8 cellular contexts compared by ENCODE assay signal in genomic region chr19:48513289-48514122, GRCh38. TPM values are rescaled to one million over a fixed set of nuclear protein-coding genes. Genes with fewer than 3 reads are reported as not detected.
DNase-seq lines count a peak whose midpoint lies in the region; ATAC-seq and TF ChIP-seq lines count a peak whose summit lies in the region.

No MANE protein-coding gene starts in this region.

- no peak for TF ChIP-seq CTCF in GM13976 (IDR thresholded peaks at IDR 0.05; ENCODE audit: borderline replicate concordance, control extremely low read depth, extremely low read depth, insufficient read depth, missing control alignments)
- no peak for TF ChIP-seq CTCF in Loucy (conservative IDR thresholded peaks at IDR 0.05; ENCODE audit: low read length)
- TF ChIP-seq CTCF in osteoblast (IDR thresholded peaks at IDR 0.05; ENCODE audit: extremely low read depth, low read depth, low read length) = no peak
- TF ChIP-seq CTCF in upper lobe of right lung (IDR thresholded peaks at IDR 0.05) = no peak

- H3K79me2 ChIP-seq in Loucy (ENCODE audit: insufficient read depth, low read length) (no peaks in the 10 kb centered on the region), osteoblast (ENCODE audit: insufficient read depth, low read length) (no peaks in the 10 kb centered on the region)

- H3K27ac ChIP-seq in SJCRH30 (no peak overlapping the region), osteoblast (ENCODE audit: low read depth, low read length) (no peak overlapping the region), upper lobe of right lung (no peak overlapping the region)

- H3K36me3 Mint-ChIP-seq in activated naive CD4-positive, alpha-beta T cell treated with anti-CD3 and anti-CD28 coated beads, Interleukin-2, amount 10 ng/mL, durations not matched to agents 7 days and 5 days = no peaks in the 10 kb centered on the region

- H3K4me2 ChIP-seq in Loucy (ENCODE audit: low read depth, low read length, poor library complexity, severe bottlenecking) (peak overlapping the region; percentile 72), osteoblast (ENCODE audit: insufficient read depth, low read length) (peak overlapping the region; percentile 80)

- H3K9me2 ChIP-seq in Loucy (replicated peaks; ENCODE audit: low read depth, low read length) = no peaks in the 10 kb centered on the region

- peak overlapping the region; percentile 76 for H3K27ac Mint-ChIP-seq in activated naive CD4-positive, alpha-beta T cell treated with anti-CD3 and anti-CD28 coated beads, Interleukin-2, amount 10 ng/mL, durations not matched to agents 7 days and 5 days

- CTCF ChIA-PET in activated naive CD4-positive, alpha-beta T cell treated with anti-CD3 and anti-CD28 coated beads, Interleukin-2, amount 10 ng/mL, durations not matched to agents 7 days and 5 days (lab: Charles Lee) = interaction anchor here (0.6 to 1.6 kb wide), 5 partner anchors 20 to 199 kb away, joined by 3 to 7 read pairs (median 4); no protein-coding TSS in a partner anchor

- peak; percentile 88 for DNase-seq in GM13976 (ENCODE audit: low spot score)
- DNase-seq in SJCRH30 = peak; percentile 36 to 56
- DNase-seq in activated naive CD4-positive, alpha-beta T cell treated with anti-CD3 and anti-CD28 coated beads, Interleukin-2, amount 10 ng/mL, durations not matched to agents 7 days and 5 days = peak; percentile 89
- DNase-seq in Right ventricle myocardium superior = peak; percentile 68
- peak; percentile 96 for DNase-seq in osteoblast (ENCODE audit: insufficient read length, low spot score, missing footprints)
- DNase-seq in upper lobe of right lung = peak; percentile 82

- intact Hi-C loops in Right ventricle myocardium superior (cut with DNase I) = no loop called here
- intact Hi-C loops in upper lobe of right lung (cut with DNase I) = no loop called here

- H3K36me3 ChIP-seq in Loucy (ENCODE audit: insufficient read depth, low read length) = no peaks in the 10 kb centered on the region
- no peaks in the 10 kb centered on the region for H3K36me3 ChIP-seq in SJCRH30
- no peaks in the 10 kb centered on the region for H3K36me3 ChIP-seq in osteoblast (ENCODE audit: insufficient read depth, low read length)
- no peaks in the 10 kb centered on the region for H3K36me3 ChIP-seq in upper lobe of right lung

- no peaks in the 10 kb centered on the region for H4K20me1 ChIP-seq in Loucy (ENCODE audit: insufficient read depth, low read length, poor library complexity, severe bottlenecking)
- peaks cover 3% of the 10 kb centered on the region for H4K20me1 ChIP-seq in osteoblast (ENCODE audit: insufficient read depth, low read length)

- H3K9ac ChIP-seq in Loucy (ENCODE audit: low read depth, low read length, poor library complexity, severe bottlenecking) = peak overlapping the region; percentile 73

- H3F3A ChIP-seq in Loucy (ENCODE audit: low read depth) = no peaks in the 10 kb centered on the region

- no peaks in the 10 kb centered on the region for H3K9me3 Mint-ChIP-seq in activated naive CD4-positive, alpha-beta T cell treated with anti-CD3 and anti-CD28 coated beads, Interleukin-2, amount 10 ng/mL, durations not matched to agents 7 days and 5 days

- no peak overlapping the region for H3K4me3 Mint-ChIP-seq in activated naive CD4-positive, alpha-beta T cell treated with anti-CD3 and anti-CD28 coated beads, Interleukin-2, amount 10 ng/mL, durations not matched to agents 7 days and 5 days

- H3K4me3 ChIP-seq in Loucy (ENCODE audit: low read length, poor library complexity, severe bottlenecking) (peak overlapping the region; percentile 91), SJCRH30 (peak overlapping the region; percentile 41), osteoblast (ENCODE audit: insufficient read depth, low read length) (peak overlapping the region; percentile 73), upper lobe of right lung (peak overlapping the region; percentile 63)

- H3K27me3 ChIP-seq in Loucy (ENCODE audit: insufficient read depth, low read length, poor library complexity, severe bottlenecking) = no peaks in the 10 kb centered on the region
- H3K27me3 ChIP-seq in SJCRH30 = no peaks in the 10 kb centered on the region
- H3K27me3 ChIP-seq in osteoblast (ENCODE audit: insufficient read depth, low read length) = peaks cover 34% of the 10 kb centered on the region
- peaks cover 30% of the 10 kb centered on the region for H3K27me3 ChIP-seq in upper lobe of right lung

- H3K27me3 Mint-ChIP-seq in activated naive CD4-positive, alpha-beta T cell treated with anti-CD3 and anti-CD28 coated beads, Interleukin-2, amount 10 ng/mL, durations not matched to agents 7 days and 5 days = peaks cover 15% of the 10 kb centered on the region

- in situ Hi-C loops in GM13976 (cut with MboI; ENCODE audit: low sequenced_read_pairs, unreplicated experiment) = no loop called here

- ATAC-seq in Right ventricle myocardium superior (ENCODE audit: poor library complexity) = peak; percentile 84
- peak; percentile 88 for ATAC-seq in upper lobe of right lung
- ATAC-seq in HG03469 (IDR thresholded peaks at IDR 0.05; ENCODE audit: unreplicated experiment) = no peak

- peaks cover 16% of the 10 kb centered on the region for H3K4me1 Mint-ChIP-seq in activated naive CD4-positive, alpha-beta T cell treated with anti-CD3 and anti-CD28 coated beads, Interleukin-2, amount 10 ng/mL, durations not matched to agents 7 days and 5 days

- H3K4me1 ChIP-seq in Loucy (ENCODE audit: insufficient read depth, low read length, poor library complexity, severe bottlenecking) (no peaks in the 10 kb centered on the region), SJCRH30 (no peaks in the 10 kb centered on the region), osteoblast (ENCODE audit: insufficient read depth, low read length) (no peaks in the 10 kb centered on the region), upper lobe of right lung (peaks cover 12% of the 10 kb centered on the region)

- H3K9me3 ChIP-seq in Loucy (ENCODE audit: insufficient read depth, low read depth, low read length) (no peaks in the 10 kb centered on the region), SJCRH30 (replicated peaks) (no peaks in the 10 kb centered on the region), osteoblast (ENCODE audit: low read depth, low read length) (no peaks in the 10 kb centered on the region), upper lobe of right lung (no peaks in the 10 kb centered on the region)

- H2AFZ ChIP-seq in Loucy (ENCODE audit: low read length) (peak overlapping the region; percentile 100), osteoblast (ENCODE audit: low read length) (peak overlapping the region; percentile 83)

RNA-seq across cellular contexts. Expression of gene LMTK3, which starts 1.9 kb away (rescaled TPM):
- not detected in 2 replicates for total RNA-seq in SJCRH30 (2014; rRNA removed; shearing (Covaris generic))
- total RNA-seq in Right ventricle myocardium superior (0.70 TPM), osteoblast (not detected in 2 replicates), upper lobe of right lung (7.1 TPM)

RNA-seq across cellular contexts. Expression of gene SULT2B1, which starts 38.5 kb away (rescaled TPM):
- total RNA-seq in SJCRH30 (2014; rRNA removed; shearing (Covaris generic)) = 0.26 TPM in 1 of 2 replicates, not detected in the other
- 0.22 TPM for total RNA-seq in Right ventricle myocardium superior
- total RNA-seq in osteoblast = under 0.01 TPM in 1 of 2 replicates, not detected in the other
- 20.4 TPM for total RNA-seq in upper lobe of right lung

RNA-seq across cellular contexts. Expression of gene CYTH2, which starts 44.3 kb away (rescaled TPM):
- total RNA-seq in SJCRH30 (2014; rRNA removed; shearing (Covaris generic)) = 25.0 and 29.0 TPM in 2 replicates
- total RNA-seq in Right ventricle myocardium superior = 29.8 TPM
- 63.6 and 66.2 TPM in 2 replicates for total RNA-seq in osteoblast
- total RNA-seq in upper lobe of right lung = 60.7 TPM

RNA-seq across cellular contexts. Expression of gene KCNJ14, which starts 58.1 kb away (rescaled TPM):
- 0.41 and 0.57 TPM in 2 replicates for total RNA-seq in SJCRH30 (2014; rRNA removed; shearing (Covaris generic))
- total RNA-seq in Right ventricle myocardium superior = 0.24 TPM
- total RNA-seq in osteoblast = 0.59 and 0.72 TPM in 2 replicates
- total RNA-seq in upper lobe of right lung = 1.1 TPM

Comparison
In these comparisons a context has a peak if more than half of its experiments do, and no peak if none do; other contexts are left out.
1. DNase-seq: peak in every context shown above with its lines; median percentile 96 in osteoblast; 89 in activated naive CD4-positive, alpha-beta T cell treated with anti-CD3 and anti-CD28 coated beads, Interleukin-2, amount 10 ng/mL, durations not matched to agents 7 days and 5 days; 88 in GM13976; 82 in upper lobe of right lung; 68 in Right ventricle myocardium superior; 46 in SJCRH30.
2. H3K4me3 ChIP-seq: peak in every context shown above with its lines; median percentile 91 in Loucy; 73 in osteoblast; 63 in upper lobe of right lung; 41 in SJCRH30.
3. RNA of gene SULT2B1, which starts 38.5 kb away (total RNA-seq): 20.4 TPM in upper lobe of right lung (single experiment); 0.26 TPM in SJCRH30, 0.22 TPM in Right ventricle myocardium superior (single experiment) and under 0.01 TPM in osteoblast; every median in the first group is over 10 times any median in the second.